Comparison of ENCODE assay signal across 19 cellular contexts in genomic region chr12:709631-710030, GRCh38. TPM values are rescaled to one million over a fixed set of nuclear protein-coding genes. Genes with fewer than 3 reads are reported as not detected.
DNase-seq lines count a peak whose midpoint lies in the region; ATAC-seq, FAIRE-seq and TF ChIP-seq lines count a peak whose summit lies in the region.
"Had no signal": no experiment of that assay in that cellular context is flagged by ENCODE, and none has a peak within 500 bp of the region (broad histone marks: within the 10 kb centered on the region; RNA-seq: fewer than 3 reads in every experiment).

No MANE protein-coding gene starts in this region.

- no peak overlapping the region for H3K4me2 ChIP-seq in astrocyte (ENCODE audit: low read length)

- H4K20me1 ChIP-seq in astrocyte (ENCODE audit: insufficient read depth, low read length) = no peaks in the 10 kb centered on the region

- no peak overlapping the region for H3K4me3 Mint-ChIP-seq in astrocyte (ENCODE audit: unreplicated experiment)
- H3K4me3 Mint-ChIP-seq: CD4-positive, alpha-beta T cell had no signal

- no peak for FAIRE-seq in astrocyte (lab: Jason Lieb, UNC)

- H3K4me3 ChIP-seq in astrocyte (ENCODE audit: insufficient read depth, low read depth, low read length) (no peak overlapping the region), BE2C (ENCODE audit: low read depth, low read length) (no peak overlapping the region)
- H3K4me3 ChIP-seq: GM23248 had no signal

- peak; percentile 2 for DNase-seq in NCI-H2227 (lab: John Stamatoyannopoulos, UW; ENCODE audit: unreplicated experiment)
- no peak for DNase-seq in NCI-H2227 treated with DMSO at 0.1 percent for 48 hours (lab: John Stamatoyannopoulos, UW)
- DNase-seq in astrocyte (ENCODE audit: low read depth) = no peak
- peak; percentile 61 for DNase-seq in left kidney (ENCODE audit: low read depth, low spot score)
- peak; percentile 6 for DNase-seq in superior temporal gyrus (ENCODE audit: extremely low spot score)
- no peak for DNase-seq in NCI-H2029 treated with DMSO at 0.1 percent for 48 hours (lab: John Stamatoyannopoulos, UW)
- DNase-seq in BE2C = no peak
- DNase-seq: AML-193; C1 segment of cervical spinal cord; Calu3; CD4-positive, alpha-beta T cell; DMS 273 treated with DMSO at 0.1 percent for 48 hours; GM23248; H7; IMR-90 had no signal

- no peaks in the 10 kb centered on the region for H3K9me3 Mint-ChIP-seq in astrocyte (ENCODE audit: unreplicated experiment)
- H3K9me3 Mint-ChIP-seq: CD4-positive, alpha-beta T cell had no signal

- no peaks in the 10 kb centered on the region for H3K9me3 ChIP-seq in astrocyte (ENCODE audit: insufficient read depth, low read depth, low read length)
- no peaks in the 10 kb centered on the region for H3K9me3 ChIP-seq in BE2C

- H3K27me3 ChIP-seq in astrocyte (ENCODE audit: insufficient read depth, low read length) = peaks cover 2% of the 10 kb centered on the region
- no peaks in the 10 kb centered on the region for H3K27me3 ChIP-seq in BE2C

- no peak overlapping the region for H3K27ac Mint-ChIP-seq in astrocyte (ENCODE audit: unreplicated experiment)
- H3K27ac Mint-ChIP-seq: CD4-positive, alpha-beta T cell had no signal

- no peaks in the 10 kb centered on the region for H3K27me3 Mint-ChIP-seq in astrocyte (ENCODE audit: low read depth, unreplicated experiment)
- H3K27me3 Mint-ChIP-seq: CD4-positive, alpha-beta T cell had no signal

- H3K4me1 Mint-ChIP-seq in astrocyte (ENCODE audit: low read depth, unreplicated experiment) = peaks cover 9% of the 10 kb centered on the region

- H3K36me3 ChIP-seq in astrocyte (ENCODE audit: insufficient read depth, low read length) = no peaks in the 10 kb centered on the region
- no peaks in the 10 kb centered on the region for H3K36me3 ChIP-seq in BE2C

- H3K4me1 ChIP-seq in astrocyte (ENCODE audit: insufficient read depth, low read length) (peaks cover 7% of the 10 kb centered on the region), BE2C (no peaks in the 10 kb centered on the region)

- no peak for ATAC-seq in GM19035 (IDR thresholded peaks at IDR 0.05; ENCODE audit: unreplicated experiment)

- H3K36me3 Mint-ChIP-seq in astrocyte (ENCODE audit: low read depth, unreplicated experiment) = no peaks in the 10 kb centered on the region

- no peak overlapping the region for H3K9ac ChIP-seq in astrocyte (ENCODE audit: low read length)
- H3K9ac ChIP-seq: GM23248 had no signal

- no peak overlapping the region for H3K27ac ChIP-seq in astrocyte (ENCODE audit: low read depth, low read length)
- H3K27ac ChIP-seq: 22Rv1, GM23248 had no signal

- no peaks in the 10 kb centered on the region for H3K79me2 ChIP-seq in astrocyte (ENCODE audit: insufficient read depth, low read length)

- H2AFZ ChIP-seq in astrocyte (ENCODE audit: low read depth, low read length) = peak overlapping the region; percentile 16
- H2AFZ ChIP-seq: GM23248 had no signal

- TF ChIP-seq CTCF in astrocyte (IDR thresholded peaks at IDR 0.05; ENCODE audit: insufficient read depth, low read depth, low read length) (no peak), BE2C (IDR thresholded peaks at IDR 0.05; ENCODE audit: low read depth, low read length) (no peak)

RNA-seq across cellular contexts. Expression of gene WNK1, which starts 42.7 kb away (rescaled TPM):
- total RNA-seq in astrocyte = 157 and 179 TPM in 2 replicates
- 66.7 TPM for polyA plus RNA-seq in BE2C (2012; ENCODE audit: insufficient read depth, insufficient read length, low read depth)

RNA-seq across cellular contexts. Expression of gene NINJ2, which starts 46.4 kb away (rescaled TPM):
- total RNA-seq in astrocyte = not detected in 2 replicates
- polyA plus RNA-seq in BE2C (2012; ENCODE audit: insufficient read depth, insufficient read length, low read depth) = 3.1 TPM
- total RNA-seq: A673, Calu3, Daoy, IMR-90 had no signal
- polyA plus RNA-seq: IMR-90 had no signal

Comparison
In these comparisons a context has a peak if more than half of its experiments do, and no peak if none do; other contexts are left out.
1. DNase-seq: peak in NCI-H2227 (single experiment), left kidney (single experiment) and superior temporal gyrus (single experiment); none in NCI-H2227 treated with DMSO at 0.1 percent for 48 hours (single experiment), astrocyte (single experiment), NCI-H2029 treated with DMSO at 0.1 percent for 48 hours (single experiment) and BE2C (single experiment).